Comparison of ENCODE assay signal across 10 cellular contexts in the genomic region with DNA sequence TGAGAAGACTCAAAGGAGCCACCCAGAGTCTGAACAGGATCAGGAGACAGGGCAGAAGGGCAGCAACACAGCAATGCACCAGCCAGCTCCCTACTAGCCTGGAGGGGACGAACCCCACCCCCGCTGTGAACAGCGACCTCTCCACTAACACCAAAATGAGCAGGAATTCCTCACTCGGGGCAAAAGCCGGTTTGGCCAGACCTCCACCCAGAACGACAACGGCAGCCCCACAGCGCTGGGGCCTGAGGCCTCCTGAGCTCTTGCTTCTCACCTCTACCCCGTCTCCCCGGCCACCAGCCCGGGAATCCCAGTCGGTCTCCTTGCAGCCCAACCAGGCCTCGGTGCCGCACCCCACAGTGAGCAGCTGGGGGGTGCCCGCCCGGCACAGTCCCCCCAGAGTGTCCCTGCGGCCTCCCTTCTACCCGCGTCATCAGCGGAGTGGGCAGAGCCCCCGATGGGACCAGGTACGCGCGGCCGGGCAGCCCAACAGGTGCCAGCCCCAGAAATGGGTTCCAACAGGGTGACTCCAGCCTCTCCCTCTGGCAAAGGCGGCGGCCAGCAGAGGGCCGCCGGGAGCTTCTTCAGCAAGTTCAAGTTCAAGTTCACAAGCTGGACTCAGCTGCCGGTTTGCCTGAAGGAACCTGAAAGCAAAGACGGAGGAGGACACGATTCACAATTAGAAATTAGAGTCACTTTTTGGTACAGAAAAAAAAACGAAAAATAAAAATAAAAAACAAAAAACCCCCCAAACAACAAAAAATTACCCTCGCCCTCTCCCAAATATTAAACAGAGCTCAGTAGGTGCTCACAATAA.
A peak's percentile ranks its signal among the peaks of the same experiment; 100 is the strongest.
DNase-seq lines count a peak whose midpoint lies in the region; ATAC-seq and TF ChIP-seq lines count a peak whose summit lies in the region.
"Had no signal": no experiment of that assay in that cellular context is flagged by ENCODE, and none has a peak within 500 bp of the region (broad histone marks: within the 10 kb centered on the region; RNA-seq: fewer than 3 reads in every experiment).

No MANE protein-coding gene starts in this region.

- H3K9me3 Mint-ChIP-seq in activated CD8-positive, alpha-beta T cell treated with anti-CD3 and anti-CD28 coated beads for 36 hours, result peaks cover 9% of the 10 kb centered on the region

- no peaks in the 10 kb centered on the region for H3K36me3 ChIP-seq in heart right ventricle

- no peak overlapping the region for H3K27ac ChIP-seq in heart right ventricle

- H3K27me3 Mint-ChIP-seq in activated CD8-positive, alpha-beta T cell treated with anti-CD3 and anti-CD28 coated beads for 36 hours, result peaks cover 35% of the 10 kb centered on the region

- H3K4me3 ChIP-seq in heart right ventricle, result peak overlapping the region in 9 of 10 donors; percentile 22 to 57 (median 48)

- H3K4me3 Mint-ChIP-seq in activated CD8-positive, alpha-beta T cell treated with anti-CD3 and anti-CD28 coated beads for 36 hours, result peak overlapping the region; percentile 26

- peaks cover 0 to 10% (median 0%) of the 10 kb centered on the region in 9 donors for H3K4me1 ChIP-seq in heart right ventricle

- TF ChIP-seq CTCF in activated CD8-positive, alpha-beta T cell treated with anti-CD3 and anti-CD28 coated beads for 36 hours (IDR thresholded peaks at IDR 0.05), result no peak
- peak in 7 of 9 donors; percentile 40 to 59 (median 52) for TF ChIP-seq CTCF in heart right ventricle (IDR thresholded peaks at IDR 0.05)

- DNase-seq in EH (ENCODE audit: low read depth) (peak; percentile 53), heart right ventricle (peak; percentile 24 to 49), pons (ENCODE audit: low spot score) (peak; percentile 12), NCI-H510A (lab: John Stamatoyannopoulos, UW) (no peak), midbrain (lab: John Stamatoyannopoulos, UW) (no peak)
- DNase-seq in activated CD8-positive, alpha-beta T cell treated with anti-CD3 and anti-CD28 coated beads for 36 hours, result peak; percentile 5
- DNase-seq: effector memory CD4-positive, alpha-beta T cell; stimulated activated naive CD4-positive, alpha-beta T cell treated with Interleukin-2 at 50 U/mL for 16 hours had no signal

- intact Hi-C loops in activated CD8-positive, alpha-beta T cell treated with anti-CD3 and anti-CD28 coated beads for 36 hours (cut with micrococcal nuclease), result no loop called here
- intact Hi-C loops in heart right ventricle (cut with DNase I), result no loop called here

- POLR2A ChIA-PET in activated CD8-positive, alpha-beta T cell treated with anti-CD3 and anti-CD28 coated beads for 36 hours (lab: Charles Lee), result no interaction called here

- peaks cover 0 to 13% (median 0%) of the 10 kb centered on the region in 7 donors for H3K27me3 ChIP-seq in heart right ventricle

- peaks cover 4% of the 10 kb centered on the region for H3K4me1 Mint-ChIP-seq in activated CD8-positive, alpha-beta T cell treated with anti-CD3 and anti-CD28 coated beads for 36 hours (ENCODE audit: low read depth)

- ATAC-seq in activated CD8-positive, alpha-beta T cell treated with anti-CD3 and anti-CD28 coated beads for 36 hours, result no peak
- ATAC-seq in heart right ventricle, result peak; percentile 50 to 80 (median 62)
- no peak for ATAC-seq in HG03354 (IDR thresholded peaks at IDR 0.05; ENCODE audit: poor library complexity, severe bottlenecking, unreplicated experiment)
- no peak for ATAC-seq in GM19035 (IDR thresholded peaks at IDR 0.05; ENCODE audit: unreplicated experiment)

- CTCF ChIA-PET in activated CD8-positive, alpha-beta T cell treated with anti-CD3 and anti-CD28 coated beads for 36 hours (lab: Charles Lee), result interaction anchor here (0.8 kb wide), 2 partner anchors 12 to 15 kb away, joined by 3 read pairs; no protein-coding TSS in a partner anchor

- H3K9me3 ChIP-seq in heart right ventricle, result peaks cover 0 to 11% (median 0%) of the 10 kb centered on the region in 11 donors

- WGBS in heart right ventricle, 2 donors, result 30 to 42% methylated on average over 34 of the region's 34 CpGs

- peaks cover 1% of the 10 kb centered on the region for H3K36me3 Mint-ChIP-seq in activated CD8-positive, alpha-beta T cell treated with anti-CD3 and anti-CD28 coated beads for 36 hours (ENCODE audit: low read depth)

- no peak overlapping the region for H3K27ac Mint-ChIP-seq in activated CD8-positive, alpha-beta T cell treated with anti-CD3 and anti-CD28 coated beads for 36 hours

Comparison
In these comparisons a context has a peak if more than half of its experiments do, and no peak if none do; other contexts are left out.
1. DNase-seq: peak in EH (single experiment), activated CD8-positive, alpha-beta T cell treated with anti-CD3 and anti-CD28 coated beads for 36 hours (single experiment), heart right ventricle (2 of 2) and pons (single experiment); none in NCI-H510A (single experiment) and midbrain (single experiment).
2. ATAC-seq: peak in heart right ventricle (8 of 8); none in activated CD8-positive, alpha-beta T cell treated with anti-CD3 and anti-CD28 coated beads for 36 hours (single experiment), HG03354 (single experiment) and GM19035 (single experiment).